In genomic region chr5:179805070-179805528, GRCh38 we compare ENCODE assay signal across 8 cellular contexts. TPM values are rescaled to one million over a fixed set of nuclear protein-coding genes. Genes with fewer than 3 reads are reported as not detected.
A peak's percentile ranks its signal among the peaks of the same experiment; 100 is the strongest.
DNase-seq lines count a peak whose midpoint lies in the region; ATAC-seq and TF ChIP-seq lines count a peak whose summit lies in the region.

No MANE protein-coding gene starts in this region.

- 0 out of 2 replicates have a peak overlapping the region, but pooled peaks have one; percentile 29 for H3K27ac ChIP-seq in PC-9
- no peak overlapping the region for H3K27ac ChIP-seq in neural cell (ENCODE audit: low read length)

- intact Hi-C loops in PC-9 (cut with micrococcal nuclease; ENCODE audit: unreplicated experiment): loop anchor here (10.0 kb wide), 1 partner anchor 100 kb away; the partner anchor contains the start of gene TBC1D9B

- TF ChIP-seq CTCF in PC-9 (conservative IDR thresholded peaks at IDR 0.05) (no peak), neural cell (IDR thresholded peaks at IDR 0.05; ENCODE audit: poor library complexity, severe bottlenecking) (no peak)

- H3K9ac ChIP-seq in neural cell (ENCODE audit: low read length): peak overlapping the region; percentile 85

- no peak for ATAC-seq in HG02840 (IDR thresholded peaks at IDR 0.05; ENCODE audit: low FRiP score, unreplicated experiment)

- TF ChIP-seq EP300 in neural cell (conservative IDR thresholded peaks at IDR 0.05; ENCODE audit: poor library complexity, severe bottlenecking): no peak

- TF ChIP-seq POLR2A in erythroblast (IDR thresholded peaks at IDR 0.05; ENCODE audit: low read length): peak; percentile 29

- DNase-seq in COLO668 (lab: John Stamatoyannopoulos, UW; ENCODE audit: unreplicated experiment) (peak; percentile 41), PC-9 (peak in 1 of 2 experiments; percentile 33), erythroblast (lab: John Stamatoyannopoulos, UW) (no peak), KG1 (lab: John Stamatoyannopoulos, UW) (no peak), pons (ENCODE audit: low spot score) (no peak), HuH-7.5 (ENCODE audit: low spot score) (no peak)

- H3K36me3 ChIP-seq in PC-9 (ENCODE audit: low read depth): no peaks in the 10 kb centered on the region; the same call in none of the 2 replicates
- no peaks in the 10 kb centered on the region for H3K36me3 ChIP-seq in neural cell (ENCODE audit: insufficient read depth, low read length)

- H3K4me2 ChIP-seq in PC-9: peak overlapping the region; percentile 97
- H3K4me2 ChIP-seq in neural cell (ENCODE audit: low read length): peak overlapping the region; percentile 19

- H3K79me2 ChIP-seq in PC-9 (ENCODE audit: low read depth): peaks cover 54% of the 10 kb centered on the region
- H3K79me2 ChIP-seq in neural cell (replicated peaks; ENCODE audit: insufficient read depth, low read length): peaks cover 7% of the 10 kb centered on the region

- H3K27me3 ChIP-seq in PC-9 (ENCODE audit: insufficient read depth, low read depth) (no peaks in the 10 kb centered on the region), neural cell (ENCODE audit: insufficient read depth, low read depth, low read length) (no peaks in the 10 kb centered on the region)

- BruUV-seq in PC-9 (replicated peaks; lab: Mats Ljungman, UMichigan): TSS peak; percentile 37

- H2AFZ ChIP-seq in PC-9: peak overlapping the region; percentile 48; the same call in 1 of the 2 replicates
- no peak overlapping the region for H2AFZ ChIP-seq in neural cell (ENCODE audit: low read depth, low read length)

- no peak for TF ChIP-seq RAD21 in neural cell (conservative IDR thresholded peaks at IDR 0.05)

- H3F3A ChIP-seq in PC-9 (ENCODE audit: insufficient read depth, low read depth): peaks cover 27% of the 10 kb centered on the region
- H3F3A ChIP-seq in neural cell (ENCODE audit: insufficient read depth, low read length, poor library complexity, severe bottlenecking): no peaks in the 10 kb centered on the region

- H3K9me3 ChIP-seq in PC-9 (ENCODE audit: insufficient read depth, low read depth) (no peaks in the 10 kb centered on the region), neural cell (ENCODE audit: low read length) (no peaks in the 10 kb centered on the region)

- H3K4me3 ChIP-seq in PC-9 (peak overlapping the region; percentile 98), neural cell (ENCODE audit: low read length) (peak overlapping the region; percentile 94)

- no peaks in the 10 kb centered on the region for H3K9me2 ChIP-seq in PC-9 (ENCODE audit: insufficient read depth)
- H3K9me2 ChIP-seq in neural cell (ENCODE audit: insufficient read depth, low read length): no peaks in the 10 kb centered on the region

- CTCF ChIA-PET in PC-9 (lab: Charles Lee): no interaction called here

- peaks cover 40% of the 10 kb centered on the region for H3K4me1 ChIP-seq in PC-9 (replicated peaks; ENCODE audit: insufficient read depth)

- POLR2A ChIA-PET in PC-9 (lab: Charles Lee; ENCODE audit: unreplicated experiment): interaction anchor here (0.7 kb wide), 1 partner anchor 246 kb away, joined by 3 read pairs; no protein-coding TSS in a partner anchor

- peaks cover 38% of the 10 kb centered on the region for H4K20me1 ChIP-seq in PC-9 (ENCODE audit: insufficient read depth)
- H4K20me1 ChIP-seq in neural cell (ENCODE audit: insufficient read depth): no peaks in the 10 kb centered on the region

TF ChIP-seq in neural cell, 6 proteins besides CTCF, POLR2A, EP300 and RAD21:
- TF ChIP-seq TAF1 (IDR thresholded peaks at IDR 0.05; ENCODE audit: low read depth) (no peak), SMC3 (conservative IDR thresholded peaks at IDR 0.05; ENCODE audit: poor library complexity) (no peak), EZH2 (IDR thresholded peaks at IDR 0.05; ENCODE audit: borderline replicate concordance, insufficient read depth, low read length, poor library complexity, severe bottlenecking) (no peak), MXI1 (conservative IDR thresholded peaks at IDR 0.05; ENCODE audit: poor library complexity, severe bottlenecking) (no peak), POLR2AphosphoS5 (IDR thresholded peaks at IDR 0.05) (no peak)
- TF ChIP-seq, protein P1, sequence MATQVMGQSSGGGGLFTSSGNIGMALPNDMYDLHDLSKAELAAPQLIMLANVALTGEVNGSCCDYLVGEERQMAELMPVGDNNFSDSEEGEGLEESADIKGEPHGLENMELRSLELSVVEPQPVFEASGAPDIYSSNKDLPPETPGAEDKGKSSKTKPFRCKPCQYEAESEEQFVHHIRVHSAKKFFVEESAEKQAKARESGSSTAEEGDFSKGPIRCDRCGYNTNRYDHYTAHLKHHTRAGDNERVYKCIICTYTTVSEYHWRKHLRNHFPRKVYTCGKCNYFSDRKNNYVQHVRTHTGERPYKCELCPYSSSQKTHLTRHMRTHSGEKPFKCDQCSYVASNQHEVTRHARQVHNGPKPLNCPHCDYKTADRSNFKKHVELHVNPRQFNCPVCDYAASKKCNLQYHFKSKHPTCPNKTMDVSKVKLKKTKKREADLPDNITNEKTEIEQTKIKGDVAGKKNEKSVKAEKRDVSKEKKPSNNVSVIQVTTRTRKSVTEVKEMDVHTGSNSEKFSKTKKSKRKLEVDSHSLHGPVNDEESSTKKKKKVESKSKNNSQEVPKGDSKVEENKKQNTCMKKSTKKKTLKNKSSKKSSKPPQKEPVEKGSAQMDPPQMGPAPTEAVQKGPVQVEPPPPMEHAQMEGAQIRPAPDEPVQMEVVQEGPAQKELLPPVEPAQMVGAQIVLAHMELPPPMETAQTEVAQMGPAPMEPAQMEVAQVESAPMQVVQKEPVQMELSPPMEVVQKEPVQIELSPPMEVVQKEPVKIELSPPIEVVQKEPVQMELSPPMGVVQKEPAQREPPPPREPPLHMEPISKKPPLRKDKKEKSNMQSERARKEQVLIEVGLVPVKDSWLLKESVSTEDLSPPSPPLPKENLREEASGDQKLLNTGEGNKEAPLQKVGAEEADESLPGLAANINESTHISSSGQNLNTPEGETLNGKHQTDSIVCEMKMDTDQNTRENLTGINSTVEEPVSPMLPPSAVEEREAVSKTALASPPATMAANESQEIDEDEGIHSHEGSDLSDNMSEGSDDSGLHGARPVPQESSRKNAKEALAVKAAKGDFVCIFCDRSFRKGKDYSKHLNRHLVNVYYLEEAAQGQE (IDR thresholded peaks at IDR 0.05; ENCODE audit: borderline replicate concordance): no peak

RNA-seq across cellular contexts. Expression of gene MGAT4B, which starts 1.6 kb away (rescaled TPM):
- 337 and 413 TPM in 2 replicates for total RNA-seq in PC-9 (2021)
- 70.6 and 83.7 TPM in 2 replicates for polyA plus RNA-seq in neural cell
- 46.0 and 56.5 TPM in 2 replicates for polyA minus RNA-seq in neural cell

RNA-seq across cellular contexts. Expression of gene LTC4S, which starts 11.3 kb away (rescaled TPM):
- 9.7 and 14.4 TPM in 2 replicates for total RNA-seq in PC-9 (2021)
- 5.9 TPM in 1 of 2 replicates, not detected in the other for polyA plus RNA-seq in neural cell
- polyA minus RNA-seq in neural cell: not detected in 2 replicates

RNA-seq across cellular contexts. Expression of gene SQSTM1, which starts 15.6 kb away (rescaled TPM):
- total RNA-seq in PC-9 (2021): 715 and 961 TPM in 2 replicates
- polyA plus RNA-seq in neural cell: 64.5 and 77.6 TPM in 2 replicates
- polyA minus RNA-seq in neural cell: 66.7 and 79.6 TPM in 2 replicates

RNA-seq across cellular contexts. Expression of gene MRNIP, which starts 53.5 kb away (rescaled TPM):
- 39.9 and 54.0 TPM in 2 replicates for total RNA-seq in PC-9 (2021)
- polyA plus RNA-seq in neural cell: 121 and 155 TPM in 2 replicates
- 56.0 and 59.3 TPM in 2 replicates for polyA minus RNA-seq in neural cell
